18 cellular contexts compared by ENCODE assay signal in genomic region chr7:54831644-54832095, GRCh38.
DNase-seq lines count a peak whose midpoint lies in the region; ATAC-seq and TF ChIP-seq lines count a peak whose summit lies in the region.
"Had no signal": no experiment of that assay in that cellular context is flagged by ENCODE, and none has a peak within 500 bp of the region (broad histone marks: within the 10 kb centered on the region; RNA-seq: fewer than 3 reads in every experiment).

No MANE protein-coding gene starts in this region.

- no peak overlapping the region for H3K9ac ChIP-seq in smooth muscle cell (ENCODE audit: low read depth)

- no peaks in the 10 kb centered on the region for H3K4me1 ChIP-seq in smooth muscle cell (ENCODE audit: low read depth)
- H3K4me1 ChIP-seq: lower lobe of right lung, right atrium auricular region, suprapubic skin had no signal

- DNase-seq in HK-2 (ENCODE audit: unreplicated experiment) (peak; percentile 34), NCI-H226 (peak; percentile 95), epithelial cell of esophagus (ENCODE audit: low read depth) (peak; percentile 98), smooth muscle cell (lab: John Stamatoyannopoulos, UW; ENCODE audit: unreplicated experiment) (no peak), AG08396 (ENCODE audit: low spot score) (no peak)
- DNase-seq: activated CD4-positive, alpha-beta memory T cell treated with anti-CD3 and anti-CD28 coated beads, Interleukin-2, amount 10 ng/mL, durations not matched to agents 7 days and 5 days; activated T-cell treated with anti-CD3 and anti-CD28 coated beads, Interleukin-2, amount 50 U/mL, for 72 hours; CD4-positive, alpha-beta T cell; HCEC 1CT; lower lobe of right lung; NCI-H510A treated with DMSO at 0.1 percent for 48 hours; OCI-M1; stimulated activated CD4-positive, alpha-beta T cell treated with anti-CD3 and anti-CD28 coated beads, Interleukin-1b, Interleukin-23, amount 100 ng/mL, for 48 hours had no signal

- no peak overlapping the region for H2AFZ ChIP-seq in smooth muscle cell (ENCODE audit: low read depth)

- H3K4me3 ChIP-seq in epithelial cell of esophagus (ENCODE audit: low read length) (peak overlapping the region; percentile 1), smooth muscle cell (no peak overlapping the region)
- H3K4me3 ChIP-seq: K562, lower lobe of right lung, right atrium auricular region, suprapubic skin had no signal

- ATAC-seq in GM18520 (IDR thresholded peaks at IDR 0.05; ENCODE audit: unreplicated experiment): no peak
- no peak for ATAC-seq in HG03378 (IDR thresholded peaks at IDR 0.05; ENCODE audit: unreplicated experiment)
- ATAC-seq: activated T-cell treated with anti-CD3 and anti-CD28 coated beads, Interleukin-2, amount 50 U/mL, for 72 hours; K562 had no signal

- H3F3A ChIP-seq in smooth muscle cell (ENCODE audit: low read depth): no peaks in the 10 kb centered on the region

- TF ChIP-seq CTCF in epithelial cell of esophagus (IDR thresholded peaks at IDR 0.05; ENCODE audit: insufficient read depth, low read depth, low read length, missing control alignments) (no peak), smooth muscle cell (IDR thresholded peaks at IDR 0.05; ENCODE audit: borderline replicate concordance, insufficient read depth, poor library complexity, severe bottlenecking) (no peak)

- WGBS in smooth muscle cell (ENCODE audit: low lambda C conversion rate): 78% methylated on average over 7 of the region's 7 CpGs

- H3K36me3 ChIP-seq in smooth muscle cell (ENCODE audit: low read depth): no peaks in the 10 kb centered on the region
- H3K36me3 ChIP-seq: lower lobe of right lung, right atrium auricular region, suprapubic skin had no signal

- peak overlapping the region; percentile 49 for H3K4me2 ChIP-seq in smooth muscle cell

- no peaks in the 10 kb centered on the region for H3K9me3 ChIP-seq in smooth muscle cell (replicated peaks; ENCODE audit: low read depth)
- H3K9me3 ChIP-seq: lower lobe of right lung, right atrium auricular region, suprapubic skin had no signal

- peak overlapping the region; percentile 69 for H3K27ac ChIP-seq in smooth muscle cell (ENCODE audit: low read depth)
- H3K27ac ChIP-seq: lower lobe of right lung, right atrium auricular region, suprapubic skin had no signal

- H3K79me2 ChIP-seq in smooth muscle cell (ENCODE audit: low read depth): no peaks in the 10 kb centered on the region

- H4K20me1 ChIP-seq in smooth muscle cell (ENCODE audit: low read depth): no peaks in the 10 kb centered on the region

- H3K27me3 ChIP-seq in smooth muscle cell (ENCODE audit: low read depth): no peaks in the 10 kb centered on the region
- H3K27me3 ChIP-seq: right atrium auricular region, suprapubic skin had no signal

Comparison
In these comparisons a context has a peak if more than half of its experiments do, and no peak if none do; other contexts are left out.
1. DNase-seq: peak in HK-2 (single experiment), NCI-H226 (single experiment) and epithelial cell of esophagus (single experiment); none in smooth muscle cell (single experiment) and AG08396 (single experiment).